In the genomic region with DNA sequence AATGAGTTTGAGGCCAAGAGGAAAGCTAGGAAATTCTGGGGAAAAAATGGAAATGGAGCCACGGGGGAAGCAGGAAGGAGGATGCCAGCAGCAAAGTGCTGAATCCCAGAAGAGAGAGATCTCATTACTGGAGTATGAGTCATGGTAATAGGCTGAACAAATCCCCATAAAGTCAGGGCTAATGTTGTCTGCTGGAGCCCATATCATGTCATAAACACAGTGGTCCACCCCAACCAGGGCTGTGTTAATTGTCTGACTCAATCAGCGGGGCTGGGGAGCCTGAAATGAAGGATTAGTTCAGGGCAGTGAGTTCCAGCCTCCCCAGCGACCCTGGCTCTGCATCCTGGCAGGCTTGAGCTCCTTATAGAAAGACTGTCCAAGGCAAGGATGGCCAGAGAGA, we compare ENCODE assay signal across 14 cellular contexts.
DNase-seq lines count a peak whose midpoint lies in the region; ATAC-seq and TF ChIP-seq lines count a peak whose summit lies in the region.
"Had no signal": no experiment of that assay in that cellular context is flagged by ENCODE, and none has a peak within 500 bp of the region (broad histone marks: within the 10 kb centered on the region; RNA-seq: fewer than 3 reads in every experiment).

No MANE protein-coding gene starts in this region.

- H3K4me3 ChIP-seq in NB4 (ENCODE audit: low read depth, low read length): no peak overlapping the region

- H3K27ac Mint-ChIP-seq in activated naive CD4-positive, alpha-beta T cell treated with anti-CD3 and anti-CD28 coated beads, Interleukin-2, amount 50 U/mL, for 72 hours: no peak overlapping the region
- H3K27ac Mint-ChIP-seq: IgD-negative memory B cell had no signal

- no peaks in the 10 kb centered on the region for H3K36me3 Mint-ChIP-seq in activated naive CD4-positive, alpha-beta T cell treated with anti-CD3 and anti-CD28 coated beads, Interleukin-2, amount 50 U/mL, for 72 hours

- DNase-seq in EL: peak; percentile 83
- peak; percentile 32 for DNase-seq in NB4 (ENCODE audit: low read depth)
- peak; percentile 30 for DNase-seq in dermis blood vessel endothelial cell
- peak; percentile 23 for DNase-seq in non-pigmented ciliary epithelial cell (ENCODE audit: low read depth)
- DNase-seq in activated naive CD4-positive, alpha-beta T cell treated with anti-CD3 and anti-CD28 coated beads, Interleukin-2, amount 50 U/mL, for 72 hours (ENCODE audit: low spot score in 2 of 2): no peak
- no peak for DNase-seq in stimulated activated CD4-positive, alpha-beta T cell treated with anti-CD3 and anti-CD28 coated beads, Interleukin-12 subunit alpha, Interleukin-12 subunit beta, amount 100 ng/mL, for 4 hours
- no peak for DNase-seq in NCI-H2196 treated with DMSO at 0.1 percent for 48 hours (lab: John Stamatoyannopoulos, UW; ENCODE audit: unreplicated experiment)
- DNase-seq: activated CD4-positive, alpha-beta T cell treated with anti-CD3 and anti-CD28 coated beads, Interleukin-2, amount 50 U/mL, for 4 hours; Calu3; left cardiac atrium; NCI-H2171 treated with DMSO at 0.1 percent for 48 hours; SIG-M5 had no signal

- no peaks in the 10 kb centered on the region for H3K9me3 Mint-ChIP-seq in activated naive CD4-positive, alpha-beta T cell treated with anti-CD3 and anti-CD28 coated beads, Interleukin-2, amount 50 U/mL, for 72 hours
- H3K9me3 Mint-ChIP-seq: IgD-negative memory B cell had no signal

- no peak for ATAC-seq in activated naive CD4-positive, alpha-beta T cell treated with anti-CD3 and anti-CD28 coated beads, Interleukin-2, amount 50 U/mL, for 72 hours
- ATAC-seq in GM21367 (IDR thresholded peaks at IDR 0.05; ENCODE audit: unreplicated experiment): no peak

- no peak for TF ChIP-seq CTCF in NB4 (IDR thresholded peaks at IDR 0.05; ENCODE audit: low read depth, low read length)

- TF ChIP-seq POLR2A in NB4 (IDR thresholded peaks at IDR 0.05; ENCODE audit: extremely low read depth, insufficient read length): no peak

Comparison
In these comparisons a context has a peak if more than half of its experiments do, and no peak if none do; other contexts are left out.
1. DNase-seq: peak in EL (single experiment), NB4 (single experiment), dermis blood vessel endothelial cell (single experiment) and non-pigmented ciliary epithelial cell (single experiment); none in activated naive CD4-positive, alpha-beta T cell treated with anti-CD3 and anti-CD28 coated beads, Interleukin-2, amount 50 U/mL, for 72 hours (0 of 2), stimulated activated CD4-positive, alpha-beta T cell treated with anti-CD3 and anti-CD28 coated beads, Interleukin-12 subunit alpha, Interleukin-12 subunit beta, amount 100 ng/mL, for 4 hours (single experiment) and NCI-H2196 treated with DMSO at 0.1 percent for 48 hours (single experiment).